In genomic region chrX:2819345-2820130, GRCh38 we compare ENCODE assay signal across 10 cellular contexts. TPM values are rescaled to one million over a fixed set of nuclear protein-coding genes. Genes with fewer than 3 reads are reported as not detected.
DNase-seq lines count a peak whose midpoint lies in the region; ATAC-seq, FAIRE-seq and TF ChIP-seq lines count a peak whose summit lies in the region.
"Had no signal": no experiment of that assay in that cellular context is flagged by ENCODE, and none has a peak within 500 bp of the region (broad histone marks: within the 10 kb centered on the region; RNA-seq: fewer than 3 reads in every experiment).

No MANE protein-coding gene starts in this region.

- H3K4me3 ChIP-seq in DND-41 (ENCODE audit: low read depth in 1 of 2, low read length in 2 of 2) (no peak overlapping the region), right lobe of liver (no peak overlapping the region)

- no peak overlapping the region for H3K4me2 ChIP-seq in DND-41 (ENCODE audit: insufficient read depth, low read length)

- H3K36me3 ChIP-seq in DND-41 (ENCODE audit: insufficient read depth, low read length) (no peaks in the 10 kb centered on the region), right lobe of liver (no peaks in the 10 kb centered on the region)

- H4K20me1 ChIP-seq in DND-41 (ENCODE audit: insufficient read depth, low read length), result no peaks in the 10 kb centered on the region

- no peak for FAIRE-seq in HTR-8/SVneo (lab: Jason Lieb, UNC)

- no peak overlapping the region for H3K27ac Mint-ChIP-seq in activated CD8-positive, alpha-beta T cell treated with anti-CD3 and anti-CD28 coated beads, Interleukin-2, amount 10 ng/mL, durations not matched to agents 7 days and 5 days

- POLR2A ChIA-PET in activated CD8-positive, alpha-beta T cell treated with anti-CD3 and anti-CD28 coated beads, Interleukin-2, amount 10 ng/mL, durations not matched to agents 7 days and 5 days (lab: Charles Lee), result no interaction called here

- 31% methylated on average over 7 of the region's 9 CpGs for WGBS in right lobe of liver (ENCODE audit: insufficient coverage, low coverage, low lambda C conversion rate, missing lambda C conversion rate)

- DNase-seq in DND-41 (no peak), HTR-8/SVneo (ENCODE audit: insufficient read length, low spot score) (peak; percentile 57), right lobe of liver (no peak)
- peak; percentile 23 for DNase-seq in activated CD8-positive, alpha-beta T cell treated with anti-CD3 and anti-CD28 coated beads, Interleukin-2, amount 10 ng/mL, durations not matched to agents 7 days and 5 days
- DNase-seq in activated effector memory CD4-positive, alpha-beta T cell treated with Interleukin-2 at 50 U/mL for 16 hours, result no peak
- DNase-seq: SHP77 had no signal

- TF ChIP-seq CTCF in DND-41 (IDR thresholded peaks at IDR 0.05; ENCODE audit: borderline replicate concordance, extremely low read depth, low read length, poor library complexity, severe bottlenecking), result peak; percentile 9
- TF ChIP-seq CTCF in right lobe of liver (IDR thresholded peaks at IDR 0.05), result peak; percentile 58 to 61 (median 59)

- no peak overlapping the region for H2AFZ ChIP-seq in DND-41 (ENCODE audit: low read depth, low read length)

- H3K27me3 ChIP-seq in DND-41 (ENCODE audit: insufficient read depth, low read length, poor library complexity), result no peaks in the 10 kb centered on the region
- no peaks in the 10 kb centered on the region for H3K27me3 ChIP-seq in right lobe of liver

- CTCF ChIA-PET in activated CD8-positive, alpha-beta T cell treated with anti-CD3 and anti-CD28 coated beads, Interleukin-2, amount 10 ng/mL, durations not matched to agents 7 days and 5 days (lab: Charles Lee), result no interaction called here

- no peak overlapping the region for H3K4me3 Mint-ChIP-seq in activated CD8-positive, alpha-beta T cell treated with anti-CD3 and anti-CD28 coated beads, Interleukin-2, amount 10 ng/mL, durations not matched to agents 7 days and 5 days

- H3K27me3 Mint-ChIP-seq in activated CD8-positive, alpha-beta T cell treated with anti-CD3 and anti-CD28 coated beads, Interleukin-2, amount 10 ng/mL, durations not matched to agents 7 days and 5 days (ENCODE audit: low read depth), result peaks cover 8% of the 10 kb centered on the region

- no peak for TF ChIP-seq POLR2A in right lobe of liver (IDR thresholded peaks at IDR 0.05)

- H3K9me3 Mint-ChIP-seq in activated CD8-positive, alpha-beta T cell treated with anti-CD3 and anti-CD28 coated beads, Interleukin-2, amount 10 ng/mL, durations not matched to agents 7 days and 5 days (ENCODE audit: insufficient read depth), result no peaks in the 10 kb centered on the region

- no peak overlapping the region for H3K9ac ChIP-seq in DND-41 (ENCODE audit: low read depth, low read length)

- no peaks in the 10 kb centered on the region for H3K79me2 ChIP-seq in DND-41 (ENCODE audit: insufficient read depth, low read length)

- H3K9me3 ChIP-seq in DND-41 (ENCODE audit: insufficient read depth, low read length, severe bottlenecking) (no peaks in the 10 kb centered on the region), right lobe of liver (no peaks in the 10 kb centered on the region)

- intact Hi-C loops in right lobe of liver (cut with DNase I), result loop anchor here in 1 of 2 donors (10.0 kb wide), 1 partner anchor 165 kb away; no protein-coding TSS in a partner anchor

- peaks cover 10% of the 10 kb centered on the region for H3K4me1 Mint-ChIP-seq in activated CD8-positive, alpha-beta T cell treated with anti-CD3 and anti-CD28 coated beads, Interleukin-2, amount 10 ng/mL, durations not matched to agents 7 days and 5 days (ENCODE audit: low read depth)

- ATAC-seq in DND-41 (ENCODE audit: insufficient read depth, low read depth), result no peak
- ATAC-seq in activated CD8-positive, alpha-beta T cell treated with anti-CD3 and anti-CD28 coated beads, Interleukin-2, amount 10 ng/mL, durations not matched to agents 7 days and 5 days, result no peak
- ATAC-seq in right lobe of liver, result peak; percentile 46 to 58 (median 56)
- no peak for ATAC-seq in GM19397 (IDR thresholded peaks at IDR 0.05; ENCODE audit: unreplicated experiment)
- no peak for ATAC-seq in HG02870 (IDR thresholded peaks at IDR 0.05; ENCODE audit: unreplicated experiment)
- ATAC-seq in HG02763 (IDR thresholded peaks at IDR 0.05; ENCODE audit: unreplicated experiment), result no peak

- no peak overlapping the region for H3K27ac ChIP-seq in DND-41 (ENCODE audit: low read length)
- H3K27ac ChIP-seq in right lobe of liver, result no peak overlapping the region
- H3K27ac ChIP-seq: epithelial cell of prostate had no signal

- H3K4me1 ChIP-seq in DND-41 (ENCODE audit: insufficient read depth, low read length) (no peaks in the 10 kb centered on the region), right lobe of liver (peaks cover 0 to 8% (median 2%) of the 10 kb centered on the region in 4 donors)

- no peaks in the 10 kb centered on the region for H3K36me3 Mint-ChIP-seq in activated CD8-positive, alpha-beta T cell treated with anti-CD3 and anti-CD28 coated beads, Interleukin-2, amount 10 ng/mL, durations not matched to agents 7 days and 5 days (ENCODE audit: low read depth)

RNA-seq across cellular contexts. Expression of gene GYG2, which starts 9.2 kb away (rescaled TPM):
- not detected for total RNA-seq in activated CD8-positive, alpha-beta T cell treated with anti-CD3 and anti-CD28 coated beads, Interleukin-2, amount 10 ng/mL, durations not matched to agents 7 days and 5 days
- total RNA-seq in right lobe of liver, result 10 to 100 TPM; 17.6 to 27.7 (median 21.3) TPM

Comparison
In these comparisons a context has a peak if more than half of its experiments do, and no peak if none do; other contexts are left out.
1. ATAC-seq: peak in right lobe of liver (4 of 4); none in DND-41 (single experiment), activated CD8-positive, alpha-beta T cell treated with anti-CD3 and anti-CD28 coated beads, Interleukin-2, amount 10 ng/mL, durations not matched to agents 7 days and 5 days (single experiment), GM19397 (single experiment), HG02870 (single experiment) and HG02763 (single experiment).
2. DNase-seq: peak in HTR-8/SVneo (single experiment) and activated CD8-positive, alpha-beta T cell treated with anti-CD3 and anti-CD28 coated beads, Interleukin-2, amount 10 ng/mL, durations not matched to agents 7 days and 5 days (single experiment); none in DND-41 (single experiment), right lobe of liver (0 of 3) and activated effector memory CD4-positive, alpha-beta T cell treated with Interleukin-2 at 50 U/mL for 16 hours (single experiment).
3. RNA of gene GYG2, which starts 9.2 kb away (total RNA-seq): 17.6 to 27.7 TPM in right lobe of liver; not detected in activated CD8-positive, alpha-beta T cell treated with anti-CD3 and anti-CD28 coated beads, Interleukin-2, amount 10 ng/mL, durations not matched to agents 7 days and 5 days; every median in the first group is over 10 times any median in the second.